Comparison of ENCODE assay signal across 16 cellular contexts in genomic region chr3:37787027-37787868, GRCh38.
DNase-seq lines count a peak whose midpoint lies in the region; TF ChIP-seq lines count a peak whose summit lies in the region.
"Had no signal": no experiment of that assay in that cellular context is flagged by ENCODE, and none has a peak within 500 bp of the region (broad histone marks: within the 10 kb centered on the region; RNA-seq: fewer than 3 reads in every experiment).

No MANE protein-coding gene starts in this region.

- no peak overlapping the region for H3K4me3 Mint-ChIP-seq in endothelial cell (ENCODE audit: unreplicated experiment)
- H3K4me3 Mint-ChIP-seq: CD4-positive, alpha-beta memory T cell had no signal

- H3K4me1 ChIP-seq in mucosa of rectum (ENCODE audit: control insufficient read depth in 2 of 2, insufficient read depth in 2 of 2, low read length in 2 of 2) (peaks cover 5 to 6% of the 10 kb centered on the region in 2 donors), tibial nerve (peaks cover 0 to 53% (median 5%) of the 10 kb centered on the region in 4 donors)

- no peaks in the 10 kb centered on the region for H3K27me3 ChIP-seq in mucosa of rectum (ENCODE audit: control insufficient read depth in 2 of 2, insufficient read depth in 2 of 2, low read length in 2 of 2)
- no peaks in the 10 kb centered on the region for H3K27me3 ChIP-seq in tibial nerve

- H3K9me3 ChIP-seq in mucosa of rectum (ENCODE audit: control insufficient read depth in 2 of 2, low read length in 2 of 2): no peaks in the 10 kb centered on the region
- H3K9me3 ChIP-seq in tibial nerve: peaks cover 0 to 2% (median 0%) of the 10 kb centered on the region in 4 donors
- H3K9me3 ChIP-seq: SK-N-SH had no signal

- no peaks in the 10 kb centered on the region for H3K36me3 ChIP-seq in mucosa of rectum (ENCODE audit: control insufficient read depth in 2 of 2, insufficient read depth in 2 of 2, low read length in 2 of 2)
- H3K36me3 ChIP-seq in tibial nerve: peaks cover 0 to 23% (median 0%) of the 10 kb centered on the region in 3 donors

- H3K36me3 Mint-ChIP-seq in endothelial cell (ENCODE audit: low read depth, unreplicated experiment): peaks cover 45% of the 10 kb centered on the region
- H3K36me3 Mint-ChIP-seq: activated naive CD4-positive, alpha-beta T cell treated with anti-CD3 and anti-CD28 coated beads, Interleukin-2, amount 50 U/mL, for 72 hours; CD4-positive, alpha-beta memory T cell had no signal

- peaks cover 8% of the 10 kb centered on the region for H3K4me1 Mint-ChIP-seq in endothelial cell (ENCODE audit: unreplicated experiment)

- H3K4me3 ChIP-seq in mucosa of rectum (ENCODE audit: low read length in 2 of 2): no peak overlapping the region
- H3K4me3 ChIP-seq in tibial nerve: no peak overlapping the region

- no peak overlapping the region for H3K9ac ChIP-seq in mucosa of rectum (ENCODE audit: low read depth in 1 of 2, low read length in 2 of 2)
- H3K9ac ChIP-seq: SK-N-SH had no signal

- TF ChIP-seq POLR2A in tibial nerve (IDR thresholded peaks at IDR 0.05): no peak

- WGBS in tibial nerve, 2 donors: 10% methylated on average over 7 of the region's 7 CpGs

- no peaks in the 10 kb centered on the region for H3K9me3 Mint-ChIP-seq in endothelial cell (ENCODE audit: unreplicated experiment)
- H3K9me3 Mint-ChIP-seq: activated naive CD4-positive, alpha-beta T cell treated with anti-CD3 and anti-CD28 coated beads, Interleukin-2, amount 50 U/mL, for 72 hours; CD4-positive, alpha-beta memory T cell had no signal

- H3K27ac ChIP-seq in mucosa of rectum (ENCODE audit: low read depth in 2 of 2, low read length in 2 of 2): peak overlapping the region; percentile 0 to 23
- H3K27ac ChIP-seq in tibial nerve: peak overlapping the region in 3 of 4 donors; percentile 27 to 74 (median 68)
- H3K27ac ChIP-seq: 22Rv1 had no signal

- H3K27me3 Mint-ChIP-seq in endothelial cell (ENCODE audit: unreplicated experiment): peaks cover 8% of the 10 kb centered on the region

- TF ChIP-seq CTCF in endothelial cell (IDR thresholded peaks at IDR 0.05; ENCODE audit: unreplicated experiment) (no peak), tibial nerve (IDR thresholded peaks at IDR 0.05) (no peak)

- peak overlapping the region; percentile 6 for H3K27ac Mint-ChIP-seq in endothelial cell (ENCODE audit: unreplicated experiment)
- H3K27ac Mint-ChIP-seq: activated naive CD4-positive, alpha-beta T cell treated with anti-CD3 and anti-CD28 coated beads, Interleukin-2, amount 50 U/mL, for 72 hours; CD4-positive, alpha-beta memory T cell had no signal

- DNase-seq in DMS 273 (lab: John Stamatoyannopoulos, UW; ENCODE audit: unreplicated experiment) (peak; percentile 16), DMS 273 treated with DMSO at 0.1 percent for 48 hours (lab: John Stamatoyannopoulos, UW) (no peak), endothelial cell (ENCODE audit: low spot score) (no peak), tibial nerve (ENCODE audit: low spot score in 2 of 2) (no peak), H4 (ENCODE audit: low spot score) (no peak), DMS53 (lab: John Stamatoyannopoulos, UW) (no peak), GDM1 (lab: John Stamatoyannopoulos, UW) (no peak)
- DNase-seq: CD4-positive, alpha-beta memory T cell; GF-D8; NCI-H1105 treated with DMSO at 0.1 percent for 48 hours; NCI-H345; SK-N-SH; stimulated activated CD4-positive, alpha-beta T cell treated with anti-CD3 and anti-CD28 coated beads, Interleukin-1b, Interleukin-23, amount 100 ng/mL, for 48 hours had no signal

- peak; percentile 22 to 69 for TF ChIP-seq EP300 in tibial nerve (IDR thresholded peaks at IDR 0.05)
